1 cellular context compared by ENCODE assay signal in genomic region chr3:182342252-182342651, GRCh38.
TF ChIP-seq lines count a peak whose summit lies in the region.

No MANE protein-coding gene starts in this region.

TF ChIP-seq in K562, 482 proteins besides CTCF, POLR2A, EP300 and RAD21 (continued from another document):
- no peak for TF ChIP-seq CUX1 (CRISPR knock-in tag; IDR thresholded peaks at IDR 0.05)
TF ChIP-seq in K562: peak in this region for 0.
